ENCODE assay signal across 8 cellular contexts in genomic region chr6:43516697-43517502, GRCh38. TPM values are rescaled to one million over a fixed set of nuclear protein-coding genes. Genes with fewer than 3 reads are reported as not detected.
A peak's percentile ranks its signal among the peaks of the same experiment; 100 is the strongest.
DNase-seq lines count a peak whose midpoint lies in the region; ATAC-seq and TF ChIP-seq lines count a peak whose summit lies in the region.

TSS of gene POLR1C (plus strand) at chr6:43517089. CDS start at chr6:43517110, 21 bp downstream.
TSS of gene YIPF3 (minus strand) at chr6:43516926. CDS start at chr6:43516807, 119 bp downstream.

- peaks cover 17% of the 10 kb centered on the region for H3K4me1 ChIP-seq in SJSA1 (replicated peaks)
- peaks cover 4 to 51% (median 22%) of the 10 kb centered on the region in 3 donors for H3K4me1 ChIP-seq in gastroesophageal sphincter

- no peaks in the 10 kb centered on the region for H3K9me3 ChIP-seq in SJSA1 (replicated peaks)
- H3K9me3 ChIP-seq in gastroesophageal sphincter = no peaks in the 10 kb centered on the region

- H3K27ac ChIP-seq in SJSA1 (peak within 1 kb of the TSS; percentile 30), gastroesophageal sphincter (peak within 1 kb of the TSS; percentile 81 to 91 (median 88))

- ATAC-seq in gastroesophageal sphincter = peak; percentile 98

- H3K36me3 ChIP-seq in SJSA1 (peaks cover 68% of the 10 kb centered on the region), gastroesophageal sphincter (peaks cover 0 to 69% of the 10 kb centered on the region in 2 donors)

- CTCF ChIA-PET in HEK293T (lab: Yijun Ruan, JAX) = interaction anchor here (1.2 to 1.3 kb wide), 2 partner anchors 10 to 11 kb away, joined by 3 read pairs; no protein-coding TSS in a partner anchor

- no peak for TF ChIP-seq CTCF in gastroesophageal sphincter (IDR thresholded peaks at IDR 0.05)

- TF ChIP-seq POLR2A in gastroesophageal sphincter (IDR thresholded peaks at IDR 0.05) = peak in 1 of 2 donors; percentile 42

- H3K4me3 ChIP-seq in SJSA1 = peak within 1 kb of the TSS; percentile 68
- H3K4me3 ChIP-seq in gastroesophageal sphincter = peak within 1 kb of the TSS; percentile 94

- H3K27me3 ChIP-seq in SJSA1 (replicated peaks) (no peaks in the 10 kb centered on the region), gastroesophageal sphincter (no peaks in the 10 kb centered on the region)

- WGBS in gastroesophageal sphincter (ENCODE audit: low coverage in 1 of 2), 2 donors = 0 to 2% methylated on average over 7 to 9 of the region's 57 CpGs

- DNase-seq in GM03348 (ENCODE audit: low spot score) (peak; percentile 99), HEK293T (ENCODE audit: extremely low spot score) (peak; percentile 98), MV-4-11 (lab: John Stamatoyannopoulos, UW) (peak; percentile 97), SJSA1 (ENCODE audit: low read depth in 1 of 2, low spot score in 2 of 2) (peak; percentile 95 to 98), non-pigmented ciliary epithelial cell (ENCODE audit: low read depth) (peak; percentile 86), superior temporal gyrus (ENCODE audit: extremely low spot score) (peak; percentile 100)
- DNase-seq in activated naive CD4-positive, alpha-beta T cell (lab: John Stamatoyannopoulos, UW) = peak; percentile 90 to 94 (median 91)

- POLR2A ChIA-PET in HEK293T (lab: Yijun Ruan, JAX) = interaction anchor here (0.9 to 2.3 kb wide), 14 partner anchors 8 to 270 kb away, joined by 3 to 13 read pairs (median 4); partner anchors contain the start of genes POLH, TJAP1 and XPO5

- no peak for TF ChIP-seq EP300 in gastroesophageal sphincter (IDR thresholded peaks at IDR 0.05)

TF ChIP-seq in HEK293T, 16 proteins besides CTCF, POLR2A, EP300 and RAD21:
- no peak for TF ChIP-seq HDGF (IDR thresholded peaks at IDR 0.05; ENCODE audit: borderline replicate concordance)
- no peak for TF ChIP-seq FOXK2 (IDR thresholded peaks at IDR 0.05)
- TF ChIP-seq L3MBTL2 (conservative IDR thresholded peaks at IDR 0.05) = 0 out of 2 replicates have a peak, but pooled peaks have one; percentile 32
- peak; percentile 58; the same call in 1 of the 2 replicates for TF ChIP-seq ELF4 (IDR thresholded peaks at IDR 0.05)
TF ChIP-seq in HEK293T: peak in this region for 2.

RNA-seq across cellular contexts. Expression of gene POLR1C, which starts in this region (rescaled TPM):
- total RNA-seq in SJSA1 (2014; rRNA removed; shearing (Covaris generic)) = 24.4 and 28.3 TPM in 2 replicates
- 10 to 100 TPM; 16.9 to 30.4 (median 24.7) TPM for total RNA-seq in gastroesophageal sphincter

RNA-seq across cellular contexts. Expression of gene YIPF3, which starts in this region (rescaled TPM):
- 59.2 and 116 TPM in 2 replicates for total RNA-seq in SJSA1 (2014; rRNA removed; shearing (Covaris generic))
- 100 to 1,000 TPM in 1 of 4 donors, 10 to 100 TPM in 3; 66.4 to 110 (median 82.8) TPM for total RNA-seq in gastroesophageal sphincter

Comparison
In these comparisons a context has a peak if more than half of its experiments do, and no peak if none do; other contexts are left out.
1. Peak in every context shown above with its lines: DNase-seq, ATAC-seq, H3K4me3 ChIP-seq and H3K27ac ChIP-seq.